17 cellular contexts compared by ENCODE assay signal in genomic region chr14:23172096-23172495, GRCh38. TPM values are rescaled to one million over a fixed set of nuclear protein-coding genes. Genes with fewer than 3 reads are reported as not detected.
"Had no signal": no experiment of that assay in that cellular context is flagged by ENCODE, and none has a peak within 500 bp of the region (broad histone marks: within the 10 kb centered on the region; RNA-seq: fewer than 3 reads in every experiment).

No MANE protein-coding gene starts in this region.

- H3K9me3 ChIP-seq: gastrocnemius medialis, lower lobe of right lung, psoas muscle, sigmoid colon, testis had no signal

- H3K4me3 Mint-ChIP-seq: activated naive CD8-positive, alpha-beta T cell treated with anti-CD3 and anti-CD28 coated beads, Interleukin-2, amount 10 ng/mL, durations not matched to agents 7 days and 5 days; activated T-cell treated with anti-CD3 and anti-CD28 coated beads, Interleukin-2, amount 50 U/mL, for 72 hours; nephron had no signal

- H3K27ac ChIP-seq: gastrocnemius medialis, lower lobe of right lung, psoas muscle, sigmoid colon, testis had no signal

- H3K36me3 ChIP-seq: lower lobe of right lung, sigmoid colon had no signal

- H3K27me3 Mint-ChIP-seq: activated naive CD8-positive, alpha-beta T cell treated with anti-CD3 and anti-CD28 coated beads, Interleukin-2, amount 10 ng/mL, durations not matched to agents 7 days and 5 days had no signal

- H3K36me3 Mint-ChIP-seq: activated naive CD8-positive, alpha-beta T cell treated with anti-CD3 and anti-CD28 coated beads, Interleukin-2, amount 10 ng/mL, durations not matched to agents 7 days and 5 days had no signal

- DNase-seq: activated CD4-positive, alpha-beta T cell treated with anti-CD3 and anti-CD28 coated beads for 1 hour; activated CD4-positive, alpha-beta T cell treated with anti-CD3 and anti-CD28 coated beads, Interleukin-2, amount 50 U/mL, for 48 hours; activated naive CD8-positive, alpha-beta T cell treated with anti-CD3 and anti-CD28 coated beads, Interleukin-2, amount 10 ng/mL, durations not matched to agents 7 days and 5 days; activated T-cell treated with anti-CD3 and anti-CD28 coated beads, Interleukin-2, amount 50 U/mL, for 72 hours; aorta; gastrocnemius medialis; lower lobe of right lung; occipital lobe; psoas muscle; sigmoid colon; stimulated activated CD4-positive, alpha-beta T cell treated with anti-CD3 and anti-CD28 coated beads, Interleukin-12 subunit alpha, Interleukin-12 subunit beta, amount 100 ng/mL, for 4 hours; stimulated activated naive CD8-positive, alpha-beta T cell treated with anti-CD3 and anti-CD28 coated beads, Interleukin-15, Interleukin-2, amounts not matched to agents 100 U/mL and 50 U/mL, for 24 hours; T-helper 9 cell; testis had no signal

- H3K27me3 ChIP-seq: gastrocnemius medialis, sigmoid colon, testis had no signal

- FAIRE-seq: urothelium cell line had no signal

- ATAC-seq: activated T-cell treated with anti-CD3 and anti-CD28 coated beads, Interleukin-2, amount 50 U/mL, for 72 hours; gastrocnemius medialis; psoas muscle; stimulated activated naive CD8-positive, alpha-beta T cell treated with anti-CD3 and anti-CD28 coated beads, Interleukin-15, Interleukin-2, amounts not matched to agents 100 U/mL and 50 U/mL, for 24 hours had no signal

- H3K4me3 ChIP-seq: gastrocnemius medialis, lower lobe of right lung, psoas muscle, sigmoid colon, testis had no signal

- H3K27ac Mint-ChIP-seq: activated naive CD8-positive, alpha-beta T cell treated with anti-CD3 and anti-CD28 coated beads, Interleukin-2, amount 10 ng/mL, durations not matched to agents 7 days and 5 days; activated T-cell treated with anti-CD3 and anti-CD28 coated beads, Interleukin-2, amount 50 U/mL, for 72 hours had no signal

- H3K9me3 Mint-ChIP-seq: activated naive CD8-positive, alpha-beta T cell treated with anti-CD3 and anti-CD28 coated beads, Interleukin-2, amount 10 ng/mL, durations not matched to agents 7 days and 5 days; activated T-cell treated with anti-CD3 and anti-CD28 coated beads, Interleukin-2, amount 50 U/mL, for 72 hours; nephron had no signal

RNA-seq across cellular contexts. Expression of gene CEBPE, which starts 53.0 kb away (rescaled TPM):
- total RNA-seq: fibroblast of lung, gastrocnemius medialis had no signal
- polyA plus RNA-seq: fibroblast of lung had no signal
